20 cellular contexts compared by ENCODE assay signal in genomic region chr5:55073211-55073610, GRCh38. TPM values are rescaled to one million over a fixed set of nuclear protein-coding genes. Genes with fewer than 3 reads are reported as not detected.
A peak's percentile ranks its signal among the peaks of the same experiment; 100 is the strongest.
DNase-seq lines count a peak whose midpoint lies in the region; ATAC-seq and TF ChIP-seq lines count a peak whose summit lies in the region.
"Had no signal": no experiment of that assay in that cellular context is flagged by ENCODE, and none has a peak within 500 bp of the region (broad histone marks: within the 10 kb centered on the region; RNA-seq: fewer than 3 reads in every experiment).

No MANE protein-coding gene starts in this region.

- no TSS peak for BruUV-seq in Caco-2 (replicated peaks; lab: Mats Ljungman, UMichigan)

- no peaks in the 10 kb centered on the region for H3K4me1 ChIP-seq in SK-N-SH (ENCODE audit: control insufficient read depth in 1 of 2, insufficient read depth in 2 of 2, low read depth in 1 of 2, low read length in 1 of 2)
- peaks cover 18% of the 10 kb centered on the region for H3K4me1 ChIP-seq in CD4-positive, CD25-positive, alpha-beta regulatory T cell (ENCODE audit: control insufficient read depth, insufficient read depth, low read length, poor library complexity, severe bottlenecking)
- H3K4me1 ChIP-seq in Caco-2, result no peaks in the 10 kb centered on the region
- H3K4me1 ChIP-seq: transverse colon had no signal

- TF ChIP-seq EP300 in SK-N-SH (IDR thresholded peaks at IDR 0.05; ENCODE audit: borderline replicate concordance in 1 of 2, low read depth in 1 of 2, low read length in 1 of 2), result no peak

- peak overlapping the region; percentile 53 to 84 (median 72) for H3K27ac Mint-ChIP-seq in CD4-positive, CD25-positive, alpha-beta regulatory T cell
- H3K27ac Mint-ChIP-seq in T-helper 2 cell treated with Interferon-gamma antibody and Interleukin-4, amounts not matched to agents 5 μg/mL and 100 μg/mL, for 36 hours, result peak overlapping the region; percentile 92
- peak overlapping the region; percentile 72 to 85 for H3K27ac Mint-ChIP-seq in effector memory CD8-positive, alpha-beta T cell
- no peak overlapping the region for H3K27ac Mint-ChIP-seq in nephron progenitor cell
- H3K27ac Mint-ChIP-seq in Caco-2 (ENCODE audit: unreplicated experiment), result no peak overlapping the region

- H3K9me2 ChIP-seq in SK-N-SH, result no peaks in the 10 kb centered on the region

- no peaks in the 10 kb centered on the region for H3K27me3 Mint-ChIP-seq in CD4-positive, CD25-positive, alpha-beta regulatory T cell
- H3K27me3 Mint-ChIP-seq in T-helper 2 cell treated with Interferon-gamma antibody and Interleukin-4, amounts not matched to agents 5 μg/mL and 100 μg/mL, for 36 hours (ENCODE audit: low read depth), result no peaks in the 10 kb centered on the region
- no peaks in the 10 kb centered on the region for H3K27me3 Mint-ChIP-seq in effector memory CD8-positive, alpha-beta T cell
- H3K27me3 Mint-ChIP-seq in nephron progenitor cell (ENCODE audit: low read depth, poor library complexity), result peaks cover 10% of the 10 kb centered on the region
- H3K27me3 Mint-ChIP-seq in Caco-2 (ENCODE audit: insufficient read depth, unreplicated experiment), result peaks cover 20% of the 10 kb centered on the region

- H3K36me3 ChIP-seq in SK-N-SH (replicated peaks in 1 of 2; ENCODE audit: control insufficient read depth in 1 of 2, insufficient read depth in 2 of 2, low read length in 1 of 2) (no peaks in the 10 kb centered on the region), Caco-2 (ENCODE audit: control insufficient read depth, insufficient read depth, low read length) (no peaks in the 10 kb centered on the region)
- no peaks in the 10 kb centered on the region for H3K36me3 ChIP-seq in CD4-positive, CD25-positive, alpha-beta regulatory T cell (ENCODE audit: control insufficient read depth, insufficient read depth, low read length)
- H3K36me3 ChIP-seq: transverse colon had no signal

- H3K36me3 Mint-ChIP-seq in CD4-positive, CD25-positive, alpha-beta regulatory T cell, result no peaks in the 10 kb centered on the region
- peaks cover 23% of the 10 kb centered on the region for H3K36me3 Mint-ChIP-seq in T-helper 2 cell treated with Interferon-gamma antibody and Interleukin-4, amounts not matched to agents 5 μg/mL and 100 μg/mL, for 36 hours (ENCODE audit: low read depth)
- no peaks in the 10 kb centered on the region for H3K36me3 Mint-ChIP-seq in effector memory CD8-positive, alpha-beta T cell (ENCODE audit: insufficient read depth)
- H3K36me3 Mint-ChIP-seq in nephron progenitor cell (ENCODE audit: low read depth), result no peaks in the 10 kb centered on the region
- no peaks in the 10 kb centered on the region for H3K36me3 Mint-ChIP-seq in Caco-2 (ENCODE audit: insufficient read depth, unreplicated experiment)

- H3F3A ChIP-seq in SK-N-SH (replicated peaks; ENCODE audit: insufficient read depth), result no peaks in the 10 kb centered on the region

- POLR2A ChIA-PET in SK-N-SH (lab: Yijun Ruan, JAX) (no interaction called here), Caco-2 (lab: Charles Lee) (no interaction called here)

- H3K4me3 ChIP-seq in SK-N-SH (ENCODE audit: low read depth in 2 of 2, low read length in 1 of 2) (no peak overlapping the region), Caco-2 (ENCODE audit: low read depth, low read length) (no peak overlapping the region)
- peak overlapping the region; percentile 34 for H3K4me3 ChIP-seq in CD4-positive, CD25-positive, alpha-beta regulatory T cell (ENCODE audit: low read depth, low read length)
- H3K4me3 ChIP-seq: transverse colon had no signal

- peaks cover 0 to 4% (median 0%) of the 10 kb centered on the region in 7 donors for H3K9me3 Mint-ChIP-seq in CD4-positive, CD25-positive, alpha-beta regulatory T cell
- peaks cover 26% of the 10 kb centered on the region for H3K9me3 Mint-ChIP-seq in T-helper 2 cell treated with Interferon-gamma antibody and Interleukin-4, amounts not matched to agents 5 μg/mL and 100 μg/mL, for 36 hours
- no peaks in the 10 kb centered on the region for H3K9me3 Mint-ChIP-seq in effector memory CD8-positive, alpha-beta T cell
- H3K9me3 Mint-ChIP-seq in nephron progenitor cell, result peaks cover 10% of the 10 kb centered on the region
- no peaks in the 10 kb centered on the region for H3K9me3 Mint-ChIP-seq in Caco-2 (ENCODE audit: unreplicated experiment)

- DNase-seq in SK-N-SH, result no peak
- no peak for DNase-seq in CD4-positive, CD25-positive, alpha-beta regulatory T cell
- DNase-seq in T-helper 2 cell treated with Interferon-gamma antibody and Interleukin-4, amounts not matched to agents 5 μg/mL and 100 μg/mL, for 36 hours (ENCODE audit: low spot score), result no peak
- no peak for DNase-seq in effector memory CD8-positive, alpha-beta T cell
- DNase-seq in nephron progenitor cell, result no peak
- no peak for DNase-seq in Caco-2
- DNase-seq in NCI-H2107 treated with DMSO at 0.1 percent for 48 hours (lab: John Stamatoyannopoulos, UW; ENCODE audit: unreplicated experiment), result no peak
- DNase-seq: amniotic stem cell; COR-L47; KG1; left cardiac atrium; NCI-H1694 treated with DMSO at 0.1 percent for 48 hours; NCI-H2227 treated with DMSO at 0.1 percent for 48 hours; NCI-H748 treated with DMSO at 0.1 percent for 48 hours; stimulated activated CD4-positive, alpha-beta T cell treated with anti-CD3 and anti-CD28 coated beads, Interleukin-4, amount 100 ng/mL, for 1 hour; transverse colon had no signal

- no peak for TF ChIP-seq RAD21 in SK-N-SH (IDR thresholded peaks at IDR 0.05; ENCODE audit: low read length)

- H3K9me3 ChIP-seq in SK-N-SH (no peaks in the 10 kb centered on the region), Caco-2 (no peaks in the 10 kb centered on the region)
- H3K9me3 ChIP-seq in CD4-positive, CD25-positive, alpha-beta regulatory T cell (ENCODE audit: control insufficient read depth in 2 of 2, low read length in 2 of 2), result no peaks in the 10 kb centered on the region
- H3K9me3 ChIP-seq: transverse colon had no signal

- intact Hi-C loops in Caco-2 (cut with micrococcal nuclease; ENCODE audit: unreplicated experiment), result no loop called here

- H3K4me3 Mint-ChIP-seq in CD4-positive, CD25-positive, alpha-beta regulatory T cell, result peak overlapping the region in 3 of 4 donors; percentile 18 to 49 (median 33)
- peak overlapping the region; percentile 66 for H3K4me3 Mint-ChIP-seq in T-helper 2 cell treated with Interferon-gamma antibody and Interleukin-4, amounts not matched to agents 5 μg/mL and 100 μg/mL, for 36 hours
- H3K4me3 Mint-ChIP-seq in effector memory CD8-positive, alpha-beta T cell, result peak overlapping the region; percentile 56 to 70
- H3K4me3 Mint-ChIP-seq in nephron progenitor cell, result no peak overlapping the region
- H3K4me3 Mint-ChIP-seq in Caco-2 (ENCODE audit: unreplicated experiment), result no peak overlapping the region

- 34% methylated on average over 3 of the region's 3 CpGs for WGBS in SK-N-SH (ENCODE audit: low lambda C conversion rate)

- H3K27ac ChIP-seq in SK-N-SH (ENCODE audit: low read depth in 2 of 2, low read length in 1 of 2), result no peak overlapping the region
- no peak overlapping the region for H3K27ac ChIP-seq in CD4-positive, CD25-positive, alpha-beta regulatory T cell (ENCODE audit: insufficient read depth, low read length, poor library complexity, severe bottlenecking)
- H3K27ac ChIP-seq: 22Rv1, transverse colon had no signal

- H3K4me2 ChIP-seq in SK-N-SH, result no peak overlapping the region

- no peaks in the 10 kb centered on the region for H4K20me1 ChIP-seq in SK-N-SH (ENCODE audit: insufficient read depth)

- CTCF ChIA-PET in SK-N-SH (lab: Yijun Ruan, JAX) (interaction anchor here (2.0 kb wide), 1 partner anchor 73 kb away, joined by 4 read pairs; no protein-coding TSS in a partner anchor), Caco-2 (lab: Charles Lee) (no interaction called here)

- H3K9ac ChIP-seq in SK-N-SH, result no peak overlapping the region

- H2AFZ ChIP-seq in SK-N-SH (ENCODE audit: low read depth), result 0 out of 2 replicates have a peak overlapping the region, but pooled peaks have one; percentile 36

- TF ChIP-seq CTCF in SK-N-SH (IDR thresholded peaks at IDR 0.05) (no peak), nephron progenitor cell (IDR thresholded peaks at IDR 0.05) (no peak), Caco-2 (IDR thresholded peaks at IDR 0.05; ENCODE audit: insufficient read depth in 1 of 2, low read depth in 1 of 2, low read length in 1 of 2, severe bottlenecking in 1 of 2, unreplicated experiment in 1 of 2) (no peak)

- H3K79me2 ChIP-seq in SK-N-SH (ENCODE audit: insufficient read depth), result no peaks in the 10 kb centered on the region

- peaks cover 13 to 41% (median 23%) of the 10 kb centered on the region in 4 donors for H3K4me1 Mint-ChIP-seq in CD4-positive, CD25-positive, alpha-beta regulatory T cell
- peaks cover 56% of the 10 kb centered on the region for H3K4me1 Mint-ChIP-seq in T-helper 2 cell treated with Interferon-gamma antibody and Interleukin-4, amounts not matched to agents 5 μg/mL and 100 μg/mL, for 36 hours (ENCODE audit: low read depth)
- H3K4me1 Mint-ChIP-seq in effector memory CD8-positive, alpha-beta T cell (ENCODE audit: low read depth in 2 of 2), result peaks cover 24 to 35% of the 10 kb centered on the region in 2 donors
- H3K4me1 Mint-ChIP-seq in nephron progenitor cell (no peaks in the 10 kb centered on the region), Caco-2 (ENCODE audit: low read depth, unreplicated experiment) (no peaks in the 10 kb centered on the region)

- ATAC-seq in SK-N-SH treated with all-trans-retinoic acid at 6 μM for 48 hours, result no peak
- no peak for ATAC-seq in CD4-positive, CD25-positive, alpha-beta regulatory T cell (ENCODE audit: low read depth in 2 of 2)
- no peak for ATAC-seq in effector memory CD8-positive, alpha-beta T cell (replicated peaks)
- ATAC-seq: left cardiac atrium had no signal

- H3K27me3 ChIP-seq in SK-N-SH (ENCODE audit: insufficient read depth) (peaks cover 9% of the 10 kb centered on the region; the same call in 1 of the 2 replicates), Caco-2 (replicated peaks; ENCODE audit: control insufficient read depth, insufficient read depth, low read length) (no peaks in the 10 kb centered on the region)
- H3K27me3 ChIP-seq in CD4-positive, CD25-positive, alpha-beta regulatory T cell (ENCODE audit: control insufficient read depth, insufficient read depth, low read length), result no peaks in the 10 kb centered on the region
- H3K27me3 ChIP-seq: transverse colon had no signal

TF ChIP-seq in SK-N-SH, 30 proteins besides CTCF, POLR2A, EP300 and RAD21 (continues in another document):
- no peak for TF ChIP-seq SMC3 (IDR thresholded peaks at IDR 0.05; ENCODE audit: low read depth, low read length)

RNA-seq across cellular contexts. Expression of gene GZMA, which starts 29.2 kb away (rescaled TPM):
- polyA plus RNA-seq in SK-N-SH (2012; rRNA removed), result 0.07 TPM in 1 of 2 replicates, not detected in the other
- 0.12 and 0.14 TPM in 2 replicates for polyA plus RNA-seq in SK-N-SH (2012; cell fraction: cytosol; rRNA removed)
- not detected in 2 replicates for polyA plus RNA-seq in SK-N-SH (2012; cell fraction: nucleus; rRNA removed)
- total RNA-seq in CD4-positive, CD25-positive, alpha-beta regulatory T cell, result 22.6 TPM
- 100 to 1,000 TPM in 1 of 4 donors, 10 to 100 TPM in 3; 25.4 to 107 (median 54.6) TPM for polyA plus RNA-seq in CD4-positive, CD25-positive, alpha-beta regulatory T cell
- not detected in 2 replicates for total RNA-seq in Caco-2 (2022)
- total RNA-seq: bronchial epithelial cell, renal cortical epithelial cell had no signal

RNA-seq across cellular contexts. Expression of gene GZMK, which starts 49.2 kb away (rescaled TPM):
- polyA plus RNA-seq in SK-N-SH (2012; rRNA removed), result not detected in 2 replicates
- 0.01 TPM in 1 of 2 replicates, not detected in the other for polyA plus RNA-seq in SK-N-SH (2012; cell fraction: cytosol; rRNA removed)
- polyA plus RNA-seq in SK-N-SH (2012; cell fraction: nucleus; rRNA removed), result not detected in 2 replicates
- total RNA-seq in CD4-positive, CD25-positive, alpha-beta regulatory T cell, result 19.8 TPM
- 10 to 100 TPM; 10.8 to 30.5 (median 22.0) TPM for polyA plus RNA-seq in CD4-positive, CD25-positive, alpha-beta regulatory T cell
- total RNA-seq in Caco-2 (2022), result not detected in 2 replicates
- total RNA-seq: bronchial epithelial cell, renal cortical epithelial cell had no signal

Comparison
In these comparisons a context has a peak if more than half of its experiments do, and no peak if none do; other contexts are left out.
1. H3K27ac Mint-ChIP-seq: peak in CD4-positive, CD25-positive, alpha-beta regulatory T cell (3 of 3), T-helper 2 cell treated with Interferon-gamma antibody and Interleukin-4, amounts not matched to agents 5 μg/mL and 100 μg/mL, for 36 hours (single experiment) and effector memory CD8-positive, alpha-beta T cell (2 of 2); none in nephron progenitor cell (single experiment) and Caco-2 (single experiment).
2. H3K4me3 Mint-ChIP-seq: peak in CD4-positive, CD25-positive, alpha-beta regulatory T cell (3 of 4), T-helper 2 cell treated with Interferon-gamma antibody and Interleukin-4, amounts not matched to agents 5 μg/mL and 100 μg/mL, for 36 hours (single experiment) and effector memory CD8-positive, alpha-beta T cell (2 of 2); none in nephron progenitor cell (single experiment) and Caco-2 (single experiment).
3. RNA of gene GZMA, which starts 29.2 kb away (total RNA-seq): 22.6 TPM in CD4-positive, CD25-positive, alpha-beta regulatory T cell (single experiment); not detected in Caco-2; every median in the first group is over 10 times any median in the second.
4. RNA of gene GZMK, which starts 49.2 kb away (total RNA-seq): 19.8 TPM in CD4-positive, CD25-positive, alpha-beta regulatory T cell (single experiment); not detected in Caco-2; every median in the first group is over 10 times any median in the second.